Comparison of ENCODE assay signal across 2 cellular contexts in the genomic region with DNA sequence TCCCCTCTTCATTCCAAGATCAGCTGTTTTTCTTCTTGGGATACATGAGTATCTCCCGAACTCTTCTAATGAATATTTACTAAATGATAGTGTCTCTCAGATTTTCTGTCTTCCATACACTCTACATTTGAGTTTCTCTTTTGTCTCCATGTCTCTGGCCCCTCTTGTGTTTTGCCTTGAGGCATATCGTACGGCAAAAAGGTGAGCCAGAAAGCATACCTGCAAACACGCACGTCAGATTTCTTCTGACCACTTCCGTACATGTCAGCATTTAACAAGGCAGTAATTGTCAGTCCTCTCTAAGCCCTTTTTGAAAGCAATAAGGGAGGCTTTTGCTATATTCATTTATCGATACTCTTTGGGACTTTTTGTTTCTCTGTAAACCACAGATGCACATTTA.
TF ChIP-seq lines count a peak whose summit lies in the region.

No MANE protein-coding gene starts in this region.

TF ChIP-seq in HepG2, 621 proteins besides CTCF, POLR2A, EP300 and RAD21:
- no peak for TF ChIP-seq ZNF33B (CRISPR knock-in tag; IDR thresholded peaks at IDR 0.05)
- no peak for TF ChIP-seq MTA3 (CRISPR knock-in tag; IDR thresholded peaks at IDR 0.05)
- no peak for TF ChIP-seq SRF (IDR thresholded peaks at IDR 0.05; ENCODE audit: low read depth, low read length)
- TF ChIP-seq TEF (CRISPR knock-in tag; IDR thresholded peaks at IDR 0.05) = no peak
- peak; percentile 45; the same call in 1 of the 2 replicates for TF ChIP-seq MAFF (IDR thresholded peaks at IDR 0.05; ENCODE audit: low read depth, low read length)
- TF ChIP-seq MAFK (conservative IDR thresholded peaks at IDR 0.05 in 1 of 2, IDR thresholded peaks at IDR 0.05 in 1 of 2; ENCODE audit: low read length in 2 of 2) = peak; percentile 40 to 61; a peak in 3 of 4 replicates
- no peak for TF ChIP-seq ZNF614 (CRISPR knock-in tag; IDR thresholded peaks at IDR 0.05; ENCODE audit: borderline replicate concordance)
- no peak for TF ChIP-seq CBX2 (IDR thresholded peaks at IDR 0.05; ENCODE audit: low read depth, low read length)
- TF ChIP-seq CBX2 (CRISPR knock-in tag; IDR thresholded peaks at IDR 0.05; ENCODE audit: low read depth) = no peak
- no peak for TF ChIP-seq ZNF205 (CRISPR knock-in tag; IDR thresholded peaks at IDR 0.05)
- no peak for TF ChIP-seq ZNF263 (CRISPR knock-in tag; IDR thresholded peaks at IDR 0.05)
- no peak for TF ChIP-seq SOX13 (IDR thresholded peaks at IDR 0.05)
- no peak for TF ChIP-seq SOX13 (CRISPR knock-in tag; conservative IDR thresholded peaks at IDR 0.05 in 1 of 2, IDR thresholded peaks at IDR 0.05 in 1 of 2)
- no peak for TF ChIP-seq ZNF549 (CRISPR knock-in tag; IDR thresholded peaks at IDR 0.05)

TF ChIP-seq in endothelial cell of umbilical vein, 7 proteins besides CTCF, POLR2A, EP300 and RAD21:
- TF ChIP-seq MYC (IDR thresholded peaks at IDR 0.05; ENCODE audit: low read depth, low read length) (no peak), EZH2 (IDR thresholded peaks at IDR 0.05; ENCODE audit: borderline replicate concordance, low read depth, low read length, severe bottlenecking) (no peak), POLR2AphosphoS5 (IDR thresholded peaks at IDR 0.05; ENCODE audit: insufficient read depth, low read depth, low read length) (no peak), FOS (IDR thresholded peaks at IDR 0.05; ENCODE audit: borderline replicate concordance, insufficient read depth, low read length) (no peak), JUN (IDR thresholded peaks at IDR 0.05; ENCODE audit: borderline replicate concordance, insufficient read depth, insufficient read length, low read depth) (no peak), GATA2 (IDR thresholded peaks at IDR 0.05; ENCODE audit: insufficient read depth, insufficient read length, low read depth, low read length) (no peak)
- TF ChIP-seq, protein P1, sequence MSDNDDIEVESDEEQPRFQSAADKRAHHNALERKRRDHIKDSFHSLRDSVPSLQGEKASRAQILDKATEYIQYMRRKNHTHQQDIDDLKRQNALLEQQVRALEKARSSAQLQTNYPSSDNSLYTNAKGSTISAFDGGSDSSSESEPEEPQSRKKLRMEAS (IDR thresholded peaks at IDR 0.05; ENCODE audit: insufficient read depth, insufficient read length) = no peak
